ENCODE assay signal across 10 cellular contexts in the genomic region with DNA sequence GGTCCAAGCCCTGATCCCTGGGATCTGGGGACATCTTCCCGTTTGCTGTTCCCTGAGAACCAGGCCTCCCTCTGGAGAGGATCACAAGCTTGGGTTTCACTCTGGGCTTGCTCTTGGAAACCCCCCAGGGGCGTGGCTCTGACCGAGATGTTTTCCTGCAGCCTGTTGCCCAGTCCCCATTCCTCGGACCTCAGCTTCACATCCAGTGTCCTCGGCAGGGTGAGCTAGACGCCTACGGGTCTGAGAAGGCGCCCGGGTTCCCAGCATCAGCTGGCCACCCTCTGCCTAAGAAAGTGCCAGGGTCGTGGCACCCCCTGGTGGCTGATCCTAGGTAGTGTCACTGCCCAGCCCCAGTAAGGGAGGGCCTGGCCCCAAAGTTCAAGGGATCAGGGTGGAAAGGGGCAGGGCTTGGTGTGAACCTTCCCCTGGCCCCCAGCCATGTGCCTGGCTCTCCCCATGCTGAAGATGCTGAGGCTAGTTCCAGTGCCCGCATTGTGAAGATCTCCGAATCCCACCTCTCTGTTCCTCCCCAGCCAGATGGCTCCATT. TPM values are rescaled to one million over a fixed set of nuclear protein-coding genes. Genes with fewer than 3 reads are reported as not detected.
"Had no signal": no experiment of that assay in that cellular context is flagged by ENCODE, and none has a peak within 500 bp of the region (broad histone marks: within the 10 kb centered on the region; RNA-seq: fewer than 3 reads in every experiment).

No MANE protein-coding gene starts in this region.

RNA-seq across cellular contexts. Expression of gene GGTLC1, which starts 4.0 kb away (rescaled TPM):
- total RNA-seq: activated naive CD4-positive, alpha-beta T cell treated with anti-CD3 and anti-CD28 coated beads for 36 hours; activated T-helper 17 cell treated with anti-CD3 and anti-CD28 coated beads, Interleukin-2, amount 50 U/mL, for 72 hours; aorta; bronchial epithelial cell; dorsolateral prefrontal cortex; esophagus mucosa; glomerular endothelial cell; prostate gland; right lobe of liver; temporal lobe had no signal
- polyA plus RNA-seq: aorta had no signal
